ENCODE assay signal across 25 cellular contexts in genomic region chr2:217914878-217915277, GRCh38.
DNase-seq lines count a peak whose midpoint lies in the region; ATAC-seq and TF ChIP-seq lines count a peak whose summit lies in the region.
"Had no signal": no experiment of that assay in that cellular context is flagged by ENCODE, and none has a peak within 500 bp of the region (broad histone marks: within the 10 kb centered on the region; RNA-seq: fewer than 3 reads in every experiment).

No MANE protein-coding gene starts in this region.

- no peak for TF ChIP-seq POLR2A in sigmoid colon (IDR thresholded peaks at IDR 0.05)

- H3K27ac Mint-ChIP-seq in activated T-cell treated with anti-CD3 and anti-CD28 coated beads, Interleukin-2, amount 50 U/mL, for 24 hours = no peak overlapping the region
- H3K27ac Mint-ChIP-seq: activated B cell treated with CpG ODN at 0.5 μM for 24 hours; activated CD8-positive, alpha-beta T cell treated with anti-CD3 and anti-CD28 coated beads, Interleukin-2, amount 10 ng/mL, durations not matched to agents 7 days and 5 days; activated naive CD4-positive, alpha-beta T cell treated with anti-CD3 and anti-CD28 coated beads, Interleukin-2, amount 10 ng/mL, durations not matched to agents 7 days and 5 days; CD8-positive, alpha-beta memory T cell; stimulated activated naive CD8-positive, alpha-beta T cell treated with anti-CD3 and anti-CD28 coated beads, Interleukin-15, Interleukin-2, amounts not matched to agents 100 ng/mL and 50 ng/mL, for 24 hours had no signal

- ATAC-seq in right cardiac atrium = no peak
- ATAC-seq in upper lobe of right lung = no peak
- ATAC-seq in GM18520 (IDR thresholded peaks at IDR 0.05; ENCODE audit: unreplicated experiment) = no peak
- ATAC-seq: activated CD8-positive, alpha-beta T cell treated with anti-CD3 and anti-CD28 coated beads, Interleukin-2, amount 10 ng/mL, durations not matched to agents 7 days and 5 days; activated T-cell treated with anti-CD3 and anti-CD28 coated beads, Interleukin-2, amount 50 U/mL, for 4 hours; mucosa of descending colon had no signal

- no peaks in the 10 kb centered on the region for H3K9me3 Mint-ChIP-seq in activated T-cell treated with anti-CD3 and anti-CD28 coated beads, Interleukin-2, amount 50 U/mL, for 24 hours
- H3K9me3 Mint-ChIP-seq: activated B cell treated with CpG ODN at 0.5 μM for 24 hours; activated naive CD4-positive, alpha-beta T cell treated with anti-CD3 and anti-CD28 coated beads, Interleukin-2, amount 10 ng/mL, durations not matched to agents 7 days and 5 days; activated T-cell treated with anti-CD3 and anti-CD28 coated beads, Interleukin-2, amount 50 U/mL, for 4 hours; CD8-positive, alpha-beta memory T cell; stimulated activated naive CD8-positive, alpha-beta T cell treated with anti-CD3 and anti-CD28 coated beads, Interleukin-15, Interleukin-2, amounts not matched to agents 100 ng/mL and 50 ng/mL, for 24 hours had no signal

- H3K9me3 ChIP-seq in right cardiac atrium (ENCODE audit: control insufficient read depth, low read length) (no peaks in the 10 kb centered on the region), sigmoid colon (no peaks in the 10 kb centered on the region), upper lobe of right lung (no peaks in the 10 kb centered on the region)
- H3K9me3 ChIP-seq: mucosa of descending colon had no signal

- intact Hi-C loops in right cardiac atrium (cut with DNase I) (no loop called here), sigmoid colon (cut with DNase I) (no loop called here), upper lobe of right lung (cut with DNase I) (no loop called here)

- no peak for DNase-seq in coronary artery (ENCODE audit: low spot score)
- peak in 2 of 3 donors; percentile 33 to 51 for DNase-seq in right cardiac atrium
- no peak for DNase-seq in sigmoid colon
- DNase-seq in upper lobe of right lung = no peak
- no peak for DNase-seq in NCI-H69 (lab: John Stamatoyannopoulos, UW)
- DNase-seq in activated T-cell treated with anti-CD3 and anti-CD28 coated beads, Interleukin-2, amount 50 U/mL, for 24 hours = no peak
- DNase-seq: activated B cell treated with CpG ODN at 0.5 μM for 24 hours; activated CD8-positive, alpha-beta T cell treated with anti-CD3 and anti-CD28 coated beads, Interleukin-2, amount 10 ng/mL, durations not matched to agents 7 days and 5 days; activated naive CD4-positive, alpha-beta T cell treated with anti-CD3 and anti-CD28 coated beads, Interleukin-2, amount 10 ng/mL, durations not matched to agents 7 days and 5 days; activated T-cell treated with anti-CD3 and anti-CD28 coated beads, Interleukin-2, amount 50 U/mL, for 4 hours; CD8-positive, alpha-beta memory T cell; cortex of kidney; DMS79; foreskin fibroblast; kidney glomerular epithelial cell; MM.1S; NCI-H146; NCI-H774; OCI-M1; stimulated activated CD4-positive, alpha-beta T cell treated with anti-CD3 and anti-CD28 coated beads, Interleukin-2, amount 100 ng/mL, for 48 hours; T-helper 9 cell had no signal

- no peak overlapping the region for H3K4me3 Mint-ChIP-seq in activated T-cell treated with anti-CD3 and anti-CD28 coated beads, Interleukin-2, amount 50 U/mL, for 24 hours
- H3K4me3 Mint-ChIP-seq: activated B cell treated with CpG ODN at 0.5 μM for 24 hours; activated CD8-positive, alpha-beta T cell treated with anti-CD3 and anti-CD28 coated beads, Interleukin-2, amount 10 ng/mL, durations not matched to agents 7 days and 5 days; activated naive CD4-positive, alpha-beta T cell treated with anti-CD3 and anti-CD28 coated beads, Interleukin-2, amount 10 ng/mL, durations not matched to agents 7 days and 5 days; activated T-cell treated with anti-CD3 and anti-CD28 coated beads, Interleukin-2, amount 50 U/mL, for 4 hours; CD8-positive, alpha-beta memory T cell; stimulated activated naive CD8-positive, alpha-beta T cell treated with anti-CD3 and anti-CD28 coated beads, Interleukin-15, Interleukin-2, amounts not matched to agents 100 ng/mL and 50 ng/mL, for 24 hours had no signal

- H3K27me3 ChIP-seq in right cardiac atrium (ENCODE audit: control insufficient read depth, insufficient read depth) (no peaks in the 10 kb centered on the region), sigmoid colon (no peaks in the 10 kb centered on the region), upper lobe of right lung (no peaks in the 10 kb centered on the region)

- H3K4me1 ChIP-seq in right cardiac atrium (ENCODE audit: control insufficient read depth, insufficient read depth, low read length) = peaks cover 81% of the 10 kb centered on the region
- H3K4me1 ChIP-seq in sigmoid colon = peaks cover 0 to 100% (median 100%) of the 10 kb centered on the region in 4 donors
- H3K4me1 ChIP-seq in upper lobe of right lung = peaks cover 99% of the 10 kb centered on the region

- 85% methylated on average over 9 of the region's 9 CpGs for WGBS in right cardiac atrium
- 91 to 94% methylated on average over 9 of the region's 9 CpGs for WGBS in sigmoid colon, 2 donors

- TF ChIP-seq CTCF in coronary artery (IDR thresholded peaks at IDR 0.05) (no peak), sigmoid colon (IDR thresholded peaks at IDR 0.05) (no peak), upper lobe of right lung (IDR thresholded peaks at IDR 0.05) (no peak)

- H3K27me3 Mint-ChIP-seq in activated T-cell treated with anti-CD3 and anti-CD28 coated beads, Interleukin-2, amount 50 U/mL, for 24 hours = peaks cover 8% of the 10 kb centered on the region
- H3K27me3 Mint-ChIP-seq: stimulated activated naive CD8-positive, alpha-beta T cell treated with anti-CD3 and anti-CD28 coated beads, Interleukin-15, Interleukin-2, amounts not matched to agents 100 ng/mL and 50 ng/mL, for 24 hours had no signal

- TF ChIP-seq EP300 in sigmoid colon (IDR thresholded peaks at IDR 0.05) = peak in 1 of 4 donors; percentile 7

- H3K27ac ChIP-seq in coronary artery (peak overlapping the region; percentile 93 to 99), right cardiac atrium (ENCODE audit: low read length) (peak overlapping the region; percentile 84), sigmoid colon (peak overlapping the region; percentile 94 to 98 (median 98)), upper lobe of right lung (peak overlapping the region; percentile 80)
- H3K27ac ChIP-seq: SK-N-MC had no signal

- no peak overlapping the region for H3K4me3 ChIP-seq in coronary artery
- H3K4me3 ChIP-seq in right cardiac atrium (ENCODE audit: low read length) = no peak overlapping the region
- H3K4me3 ChIP-seq in sigmoid colon = no peak overlapping the region
- no peak overlapping the region for H3K4me3 ChIP-seq in upper lobe of right lung
- H3K4me3 ChIP-seq: mucosa of descending colon, SK-N-MC had no signal

- H3K36me3 ChIP-seq in sigmoid colon (peaks cover 0 to 31% (median 10%) of the 10 kb centered on the region in 4 donors), upper lobe of right lung (peaks cover 30% of the 10 kb centered on the region)

- no peaks in the 10 kb centered on the region for H3K36me3 Mint-ChIP-seq in activated T-cell treated with anti-CD3 and anti-CD28 coated beads, Interleukin-2, amount 50 U/mL, for 24 hours (ENCODE audit: low read depth)
- H3K36me3 Mint-ChIP-seq: activated naive CD4-positive, alpha-beta T cell treated with anti-CD3 and anti-CD28 coated beads, Interleukin-2, amount 10 ng/mL, durations not matched to agents 7 days and 5 days; CD8-positive, alpha-beta memory T cell had no signal

- no peaks in the 10 kb centered on the region for H3K4me1 Mint-ChIP-seq in activated T-cell treated with anti-CD3 and anti-CD28 coated beads, Interleukin-2, amount 50 U/mL, for 24 hours (ENCODE audit: low read depth)
- H3K4me1 Mint-ChIP-seq: activated B cell treated with CpG ODN at 0.5 μM for 24 hours; activated naive CD4-positive, alpha-beta T cell treated with anti-CD3 and anti-CD28 coated beads, Interleukin-2, amount 10 ng/mL, durations not matched to agents 7 days and 5 days; CD8-positive, alpha-beta memory T cell had no signal

Comparison
In these comparisons a context has a peak if more than half of its experiments do, and no peak if none do; other contexts are left out.
1. DNase-seq: peak in right cardiac atrium (2 of 3); none in coronary artery (single experiment), sigmoid colon (single experiment), upper lobe of right lung (single experiment), NCI-H69 (single experiment) and activated T-cell treated with anti-CD3 and anti-CD28 coated beads, Interleukin-2, amount 50 U/mL, for 24 hours (single experiment).
2. Peak in every context shown above with its lines, with median percentiles within 50 percentile points of each other: H3K27ac ChIP-seq.